Comparison of ENCODE assay signal across 23 cellular contexts in the genomic region with DNA sequence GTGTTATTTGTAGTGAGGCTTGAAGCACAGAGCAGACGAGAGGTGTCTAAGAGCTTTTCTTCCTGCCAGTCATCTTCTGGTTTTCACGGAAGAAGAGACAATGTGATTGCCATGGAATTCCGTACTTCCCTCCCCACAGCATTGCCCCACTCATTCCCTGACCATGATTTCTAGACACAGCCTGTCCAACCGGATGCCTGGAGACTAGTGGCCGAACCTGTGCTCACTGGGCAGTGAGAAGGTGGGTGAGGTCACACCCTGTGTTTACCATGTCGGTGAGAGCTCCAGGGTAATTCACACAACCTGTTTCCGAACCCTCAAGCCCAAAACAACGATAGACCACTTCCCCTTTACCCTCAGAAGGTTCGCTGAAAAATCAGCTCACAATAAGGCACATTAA.
DNase-seq lines count a peak whose midpoint lies in the region; ATAC-seq and TF ChIP-seq lines count a peak whose summit lies in the region.
"Had no signal": no experiment of that assay in that cellular context is flagged by ENCODE, and none has a peak within 500 bp of the region (broad histone marks: within the 10 kb centered on the region; RNA-seq: fewer than 3 reads in every experiment).

No MANE protein-coding gene starts in this region.

- H3K27me3 ChIP-seq in breast epithelium (no peaks in the 10 kb centered on the region), neural cell (ENCODE audit: insufficient read depth, low read depth, low read length) (no peaks in the 10 kb centered on the region), trophoblast cell (ENCODE audit: insufficient read depth, low read length) (no peaks in the 10 kb centered on the region)
- H3K27me3 ChIP-seq: BE2C, BLaER1 had no signal

- no peak overlapping the region for H4K12ac ChIP-seq in trophoblast cell (ENCODE audit: low read depth, low read length)

- H3K4me1 ChIP-seq in breast epithelium (no peaks in the 10 kb centered on the region), trophoblast cell (ENCODE audit: control insufficient read depth in 1 of 2, insufficient read depth in 2 of 2, low read length in 2 of 2) (peaks cover 2 to 11% of the 10 kb centered on the region in 2 experiments)
- H3K4me1 ChIP-seq: BE2C, BLaER1 had no signal

- H3K9ac ChIP-seq in neural cell (ENCODE audit: low read length) (no peak overlapping the region), trophoblast cell (ENCODE audit: low read length) (no peak overlapping the region)
- H3K9ac ChIP-seq: BLaER1 had no signal

- no peak overlapping the region for H2BK120ac ChIP-seq in trophoblast cell (ENCODE audit: insufficient read depth, low read length, poor library complexity)

- H3K4me2 ChIP-seq in neural cell (ENCODE audit: low read length) (no peak overlapping the region), trophoblast cell (ENCODE audit: low read length) (no peak overlapping the region)
- H3K4me2 ChIP-seq: A549, BLaER1 had no signal

- no TSS peak for BruUV-seq in MCF 10A (replicated peaks; lab: Mats Ljungman, UMichigan)

- H3K36me3 ChIP-seq in breast epithelium (no peaks in the 10 kb centered on the region), neural cell (ENCODE audit: insufficient read depth, low read length) (no peaks in the 10 kb centered on the region), trophoblast cell (ENCODE audit: control insufficient read depth in 1 of 2, insufficient read depth in 2 of 2, low read length in 2 of 2) (no peaks in the 10 kb centered on the region)
- H3K36me3 ChIP-seq: BE2C, BLaER1 had no signal

- no peaks in the 10 kb centered on the region for H3K36me3 Mint-ChIP-seq in MCF 10A (ENCODE audit: insufficient read depth, unreplicated experiment)
- H3K36me3 Mint-ChIP-seq: CD14-positive monocyte; CD4-positive, alpha-beta memory T cell; CD4-positive, CD25-positive, alpha-beta regulatory T cell; CD8-positive, alpha-beta memory T cell had no signal

- no peaks in the 10 kb centered on the region for H3F3A ChIP-seq in neural cell (ENCODE audit: insufficient read depth, low read length, poor library complexity, severe bottlenecking)

- H3K79me1 ChIP-seq in trophoblast cell (ENCODE audit: low read length) = no peaks in the 10 kb centered on the region

- no peak overlapping the region for H2BK12ac ChIP-seq in trophoblast cell (ENCODE audit: low read length)

- H3K9me3 Mint-ChIP-seq in MCF 10A (ENCODE audit: unreplicated experiment) = no peaks in the 10 kb centered on the region
- H3K9me3 Mint-ChIP-seq: CD4-positive, alpha-beta memory T cell; CD4-positive, CD25-positive, alpha-beta regulatory T cell; CD8-positive, alpha-beta memory T cell had no signal

- H3K27ac ChIP-seq in breast epithelium (no peak overlapping the region), neural cell (ENCODE audit: low read length) (no peak overlapping the region), trophoblast cell (ENCODE audit: low read depth, low read length) (no peak overlapping the region)
- H3K27ac ChIP-seq: 22Rv1, BLaER1 had no signal

- no peaks in the 10 kb centered on the region for H3K27me3 Mint-ChIP-seq in MCF 10A (ENCODE audit: insufficient read depth, unreplicated experiment)
- H3K27me3 Mint-ChIP-seq: CD4-positive, CD25-positive, alpha-beta regulatory T cell; CD8-positive, alpha-beta memory T cell had no signal

- no peaks in the 10 kb centered on the region for H3K9me2 ChIP-seq in neural cell (ENCODE audit: insufficient read depth, low read length)

- H3K4ac ChIP-seq in trophoblast cell (ENCODE audit: low read depth, low read length) = no peak overlapping the region

- peak overlapping the region; percentile 40 for H3K27ac Mint-ChIP-seq in MCF 10A (ENCODE audit: low read depth, unreplicated experiment)
- H3K27ac Mint-ChIP-seq: CD14-positive monocyte; CD4-positive, alpha-beta memory T cell had no signal

- H3K9me3 ChIP-seq in breast epithelium = no peaks in the 10 kb centered on the region
- H3K9me3 ChIP-seq in neural cell (ENCODE audit: low read length) = no peaks in the 10 kb centered on the region
- H3K9me3 ChIP-seq in trophoblast cell (ENCODE audit: insufficient read depth, low read depth, low read length) = no peaks in the 10 kb centered on the region
- H3K9me3 ChIP-seq: A549, BE2C, BLaER1 had no signal

- no peak overlapping the region for H3K14ac ChIP-seq in trophoblast cell (ENCODE audit: low read length)

- no peak overlapping the region for H3K4me3 Mint-ChIP-seq in MCF 10A (ENCODE audit: unreplicated experiment)
- H3K4me3 Mint-ChIP-seq: CD14-positive monocyte; CD4-positive, alpha-beta memory T cell; CD4-positive, CD25-positive, alpha-beta regulatory T cell; CD8-positive, alpha-beta memory T cell had no signal

- DNase-seq in MCF 10A (ENCODE audit: unreplicated experiment) = no peak
- DNase-seq in breast epithelium (ENCODE audit: low spot score in 2 of 2) = no peak
- peak; percentile 60 to 82 for DNase-seq in trophoblast cell
- DNase-seq in lower leg skin (ENCODE audit: low spot score in 2 of 2) = no peak
- no peak for DNase-seq in activated CD4-positive, alpha-beta T cell treated with anti-CD3 and anti-CD28 coated beads for 4 hours
- DNase-seq: BE2C; C1 segment of cervical spinal cord; CD8-positive, alpha-beta memory T cell; COR-L47; DMS 273 treated with DMSO at 0.1 percent for 48 hours; DMS153; DMS79; DND-41; EL; GF-D8 had no signal

- H3K4me3 ChIP-seq in breast epithelium (no peak overlapping the region), neural cell (ENCODE audit: low read length) (no peak overlapping the region), trophoblast cell (ENCODE audit: low read depth, low read length) (no peak overlapping the region), lower leg skin (ENCODE audit: low read depth, poor library complexity, severe bottlenecking) (no peak overlapping the region)
- H3K4me3 ChIP-seq: A549, BLaER1 had no signal

- no peak for TF ChIP-seq EP300 in neural cell (conservative IDR thresholded peaks at IDR 0.05; ENCODE audit: poor library complexity, severe bottlenecking)

- no peak for TF ChIP-seq RAD21 in neural cell (conservative IDR thresholded peaks at IDR 0.05)

- H4K20me1 ChIP-seq in neural cell (ENCODE audit: insufficient read depth) = no peaks in the 10 kb centered on the region
- H4K20me1 ChIP-seq: BLaER1 had no signal

- ATAC-seq in SK-N-SH treated with all-trans-retinoic acid at 6 μM for 48 hours = no peak
- ATAC-seq: A549 had no signal

- H2AFZ ChIP-seq in neural cell (ENCODE audit: low read depth, low read length) (no peak overlapping the region), trophoblast cell (ENCODE audit: insufficient read depth, low read length, poor library complexity) (no peak overlapping the region)

- POLR2A ChIA-PET in MCF 10A (lab: Yijun Ruan, JAX) = interaction anchor here (0.5 to 1.7 kb wide), 4 partner anchors 18 to 633 kb away, joined by 3 to 4 read pairs (median 3); no protein-coding TSS in a partner anchor

- no peak for TF ChIP-seq POLR2A in breast epithelium (IDR thresholded peaks at IDR 0.05)
- TF ChIP-seq POLR2A in lower leg skin (IDR thresholded peaks at IDR 0.05) = no peak

- peaks cover 27% of the 10 kb centered on the region for H3K4me1 Mint-ChIP-seq in MCF 10A (ENCODE audit: insufficient read depth, unreplicated experiment)

- no peak overlapping the region for H3K18ac ChIP-seq in trophoblast cell (ENCODE audit: low read length)

- H3K79me2 ChIP-seq in neural cell (replicated peaks; ENCODE audit: insufficient read depth, low read length) (no peaks in the 10 kb centered on the region), trophoblast cell (ENCODE audit: control insufficient read depth, insufficient read depth, low read length, poor library complexity) (no peaks in the 10 kb centered on the region)

- H2AK5ac ChIP-seq in trophoblast cell (ENCODE audit: low read length) = no peak overlapping the region

- H3K23ac ChIP-seq in trophoblast cell (ENCODE audit: low read length) = no peak overlapping the region

- no peak for TF ChIP-seq CTCF in MCF 10A (IDR thresholded peaks at IDR 0.05; ENCODE audit: unreplicated experiment)
- TF ChIP-seq CTCF in breast epithelium (IDR thresholded peaks at IDR 0.05) = no peak
- no peak for TF ChIP-seq CTCF in neural cell (IDR thresholded peaks at IDR 0.05; ENCODE audit: poor library complexity, severe bottlenecking)
- no peak for TF ChIP-seq CTCF in lower leg skin (IDR thresholded peaks at IDR 0.05)

- H2BK5ac ChIP-seq in trophoblast cell (ENCODE audit: low read depth, low read length, poor library complexity) = no peak overlapping the region

- H4K8ac ChIP-seq in trophoblast cell (ENCODE audit: low read depth, low read length) = no peak overlapping the region

- no peak overlapping the region for H4K91ac ChIP-seq in trophoblast cell (ENCODE audit: low read depth, low read length)

- intact Hi-C loops in MCF 10A (cut with micrococcal nuclease) (loop anchor here (5.0 kb wide), 1 partner anchor 857 kb away; no protein-coding TSS in a partner anchor), breast epithelium (cut with DNase I; ENCODE audit: low total_unique reads) (no loop called here), lower leg skin (cut with DNase I; ENCODE audit: low total_unique reads) (no loop called here)

- WGBS in trophoblast cell (ENCODE audit: extremely low coverage, insufficient coverage, insufficient read length) = no CpG with 5 or more reads among the region's 9 CpGs
- WGBS in lower leg skin, 2 donors = 67 to 77% methylated on average over 9 of the region's 9 CpGs

- CTCF ChIA-PET in MCF 10A (lab: Yijun Ruan, JAX) = interaction anchor here (0.7 to 6.3 kb wide), 5 partner anchors 19 to 560 kb away, joined by 3 to 69 read pairs (median 3); no protein-coding TSS in a partner anchor

TF ChIP-seq in neural cell, 6 proteins besides CTCF, POLR2A, EP300 and RAD21 (continues in another document):
- TF ChIP-seq EZH2 (IDR thresholded peaks at IDR 0.05; ENCODE audit: borderline replicate concordance, insufficient read depth, low read length, poor library complexity, severe bottlenecking) = no peak

TF ChIP-seq in SK-N-SH treated with all-trans-retinoic acid at 6 μM for 48 hours, 23 proteins besides CTCF, POLR2A, EP300 and RAD21 (continues in another document):
- no peak for TF ChIP-seq ESRRG (CRISPR knock-in tag; IDR thresholded peaks at IDR 0.05)
- no peak for TF ChIP-seq ISL1 (CRISPR knock-in tag; IDR thresholded peaks at IDR 0.05)
- TF ChIP-seq PPARA (CRISPR knock-in tag; IDR thresholded peaks at IDR 0.05; ENCODE audit: borderline replicate concordance) = no peak

Comparison
In these comparisons a context has a peak if more than half of its experiments do, and no peak if none do; other contexts are left out.
1. DNase-seq: peak in trophoblast cell (2 of 2); none in MCF 10A (single experiment), breast epithelium (0 of 2), lower leg skin (0 of 2) and activated CD4-positive, alpha-beta T cell treated with anti-CD3 and anti-CD28 coated beads for 4 hours (0 of 2).